Comparison of ENCODE assay signal across 31 cellular contexts in the genomic region with DNA sequence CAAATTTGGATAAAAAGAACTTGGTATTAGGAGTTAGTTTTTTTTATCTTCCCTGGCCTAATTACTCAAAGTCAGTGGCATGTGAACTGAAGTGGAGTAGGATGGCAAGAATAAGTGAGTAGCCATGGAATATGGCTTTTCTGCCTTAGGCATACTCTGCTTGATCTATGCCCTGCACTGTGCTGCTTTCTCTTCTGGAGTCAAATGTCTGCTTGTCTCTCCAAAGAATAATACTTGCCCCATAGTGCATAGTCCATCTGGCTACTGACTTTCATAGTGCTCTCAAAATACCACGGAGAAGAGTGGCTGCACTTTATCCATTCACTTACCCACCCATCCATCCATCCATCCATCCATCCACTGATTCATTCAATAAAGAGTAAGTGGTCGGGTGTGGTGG. TPM values are rescaled to one million over a fixed set of nuclear protein-coding genes. Genes with fewer than 3 reads are reported as not detected.
"Had no signal": no experiment of that assay in that cellular context is flagged by ENCODE, and none has a peak within 500 bp of the region (broad histone marks: within the 10 kb centered on the region; RNA-seq: fewer than 3 reads in every experiment).

No MANE protein-coding gene starts in this region.

- H3K27ac Mint-ChIP-seq: activated CD4-positive, alpha-beta T cell treated with anti-CD3 and anti-CD28 coated beads, Interleukin-2, amount 10 ng/mL, durations not matched to agents 7 days and 5 days; activated CD8-positive, alpha-beta memory T cell treated with anti-CD3 and anti-CD28 coated beads, Interleukin-2, amount 10 ng/mL, durations not matched to agents 7 days and 5 days; activated CD8-positive, alpha-beta T cell treated with anti-CD3 and anti-CD28 coated beads for 36 hours; activated naive CD4-positive, alpha-beta T cell treated with anti-CD3 and anti-CD28 coated beads, Interleukin-2, amount 50 U/mL, for 24 hours; activated naive CD8-positive, alpha-beta T cell treated with anti-CD3 and anti-CD28 coated beads, Interleukin-2, amount 50 U/mL, for 24 hours; activated T-helper 2 cell treated with anti-CD3 and anti-CD28 coated beads, Interferon-gamma antibody, Interleukin-2, Interleukin-4, amounts not matched to agents 10 μg/mL and 5 μg/mL and 100 μg/mL, durations not matched to agents 14 hours and 24 hours and 36 hours; immature natural killer cell; naive B cell; stimulated activated naive CD8-positive, alpha-beta T cell treated with anti-CD3 and anti-CD28 coated beads, Interleukin-15, amount 100 ng/mL, for 72 hours; type B pancreatic cell; WTC11 had no signal

- H3K9me3 Mint-ChIP-seq: activated CD4-positive, alpha-beta T cell treated with anti-CD3 and anti-CD28 coated beads, Interleukin-2, amount 10 ng/mL, durations not matched to agents 7 days and 5 days; activated naive CD4-positive, alpha-beta T cell treated with anti-CD3 and anti-CD28 coated beads, Interleukin-2, amount 50 U/mL, for 24 hours; activated naive CD8-positive, alpha-beta T cell treated with anti-CD3 and anti-CD28 coated beads, Interleukin-2, amount 50 U/mL, for 24 hours; activated T-helper 2 cell treated with anti-CD3 and anti-CD28 coated beads, Interferon-gamma antibody, Interleukin-2, Interleukin-4, amounts not matched to agents 10 μg/mL and 5 μg/mL and 100 μg/mL, durations not matched to agents 14 hours and 24 hours and 36 hours; immature natural killer cell; neural crest cell; stimulated activated naive CD8-positive, alpha-beta T cell treated with anti-CD3 and anti-CD28 coated beads, Interleukin-15, amount 100 ng/mL, for 72 hours; type B pancreatic cell; WTC11 had no signal

- H3K4me3 ChIP-seq: breast epithelium, heart left ventricle, lung, mucosa of descending colon, uterus had no signal

- ATAC-seq: activated CD8-positive, alpha-beta memory T cell treated with anti-CD3 and anti-CD28 coated beads, Interleukin-2, amount 10 ng/mL, durations not matched to agents 7 days and 5 days; activated CD8-positive, alpha-beta T cell treated with anti-CD3 and anti-CD28 coated beads for 36 hours; activated naive CD8-positive, alpha-beta T cell treated with anti-CD3 and anti-CD28 coated beads, Interleukin-2, amount 50 U/mL, for 24 hours; esophagus mucosa; heart left ventricle; mucosa of descending colon; right cardiac atrium; stimulated activated naive CD8-positive, alpha-beta T cell treated with anti-CD3 and anti-CD28 coated beads, Interleukin-15, amount 100 ng/mL, for 72 hours; WTC11 had no signal

- H3K9me3 ChIP-seq: breast epithelium, heart left ventricle, mucosa of descending colon, uterus had no signal

- H3K27me3 ChIP-seq: breast epithelium, heart left ventricle, uterus had no signal

- H3K27me3 Mint-ChIP-seq: activated CD4-positive, alpha-beta T cell treated with anti-CD3 and anti-CD28 coated beads, Interleukin-2, amount 10 ng/mL, durations not matched to agents 7 days and 5 days; activated CD8-positive, alpha-beta memory T cell treated with anti-CD3 and anti-CD28 coated beads, Interleukin-2, amount 10 ng/mL, durations not matched to agents 7 days and 5 days; activated CD8-positive, alpha-beta T cell treated with anti-CD3 and anti-CD28 coated beads for 36 hours; activated naive CD8-positive, alpha-beta T cell treated with anti-CD3 and anti-CD28 coated beads, Interleukin-2, amount 50 U/mL, for 24 hours; naive B cell; stimulated activated naive CD8-positive, alpha-beta T cell treated with anti-CD3 and anti-CD28 coated beads, Interleukin-15, amount 100 ng/mL, for 72 hours; type B pancreatic cell had no signal

- H3K4me1 ChIP-seq: breast epithelium, heart left ventricle, uterus had no signal

- DNase-seq: activated CD4-positive, alpha-beta T cell treated with anti-CD3 and anti-CD28 coated beads for 1 hour; activated CD4-positive, alpha-beta T cell treated with anti-CD3 and anti-CD28 coated beads, Interleukin-2, amount 10 ng/mL, durations not matched to agents 7 days and 5 days; activated CD8-positive, alpha-beta memory T cell treated with anti-CD3 and anti-CD28 coated beads, Interleukin-2, amount 10 ng/mL, durations not matched to agents 7 days and 5 days; activated CD8-positive, alpha-beta T cell treated with anti-CD3 and anti-CD28 coated beads for 36 hours; activated naive CD8-positive, alpha-beta T cell treated with anti-CD3 and anti-CD28 coated beads, Interleukin-2, amount 50 U/mL, for 24 hours; activated T-cell treated with anti-CD3 and anti-CD28 coated beads, Interleukin-2, amount 50 U/mL, for 48 hours; amygdala; central memory CD4-positive, alpha-beta T cell; heart left ventricle; hypothalamus; immature natural killer cell; kidney; mucosa of descending colon; naive B cell; occipital lobe; posterior cingulate gyrus; right cardiac atrium; stimulated activated CD4-positive, alpha-beta T cell treated with anti-CD3 and anti-CD28 coated beads, Interleukin-12 subunit alpha, Interleukin-12 subunit beta, amount 100 ng/mL, for 4 hours; stimulated activated CD4-positive, alpha-beta T cell treated with anti-CD3 and anti-CD28 coated beads, Interleukin-4, amount 100 ng/mL, for 1 hour; stimulated activated naive CD8-positive, alpha-beta T cell treated with anti-CD3 and anti-CD28 coated beads, Interleukin-15, amount 100 ng/mL, for 72 hours; substantia nigra; T-helper 2 cell; uterus had no signal

- H3K36me3 ChIP-seq: breast epithelium, heart left ventricle, uterus had no signal

- H3K27ac ChIP-seq: breast epithelium, uterus had no signal

- H3K4me3 Mint-ChIP-seq: activated CD4-positive, alpha-beta T cell treated with anti-CD3 and anti-CD28 coated beads, Interleukin-2, amount 10 ng/mL, durations not matched to agents 7 days and 5 days; activated CD8-positive, alpha-beta memory T cell treated with anti-CD3 and anti-CD28 coated beads, Interleukin-2, amount 10 ng/mL, durations not matched to agents 7 days and 5 days; activated CD8-positive, alpha-beta T cell treated with anti-CD3 and anti-CD28 coated beads for 36 hours; activated naive CD4-positive, alpha-beta T cell treated with anti-CD3 and anti-CD28 coated beads, Interleukin-2, amount 50 U/mL, for 24 hours; activated naive CD8-positive, alpha-beta T cell treated with anti-CD3 and anti-CD28 coated beads, Interleukin-2, amount 50 U/mL, for 24 hours; immature natural killer cell; naive B cell; neural crest cell; stimulated activated naive CD8-positive, alpha-beta T cell treated with anti-CD3 and anti-CD28 coated beads, Interleukin-15, amount 100 ng/mL, for 72 hours; type B pancreatic cell; WTC11 had no signal

- H3K36me3 Mint-ChIP-seq: activated CD8-positive, alpha-beta memory T cell treated with anti-CD3 and anti-CD28 coated beads, Interleukin-2, amount 10 ng/mL, durations not matched to agents 7 days and 5 days; activated naive CD4-positive, alpha-beta T cell treated with anti-CD3 and anti-CD28 coated beads, Interleukin-2, amount 50 U/mL, for 24 hours; naive B cell; type B pancreatic cell; WTC11 had no signal

- H3K4me1 Mint-ChIP-seq: activated CD4-positive, alpha-beta T cell treated with anti-CD3 and anti-CD28 coated beads, Interleukin-2, amount 10 ng/mL, durations not matched to agents 7 days and 5 days; activated CD8-positive, alpha-beta memory T cell treated with anti-CD3 and anti-CD28 coated beads, Interleukin-2, amount 10 ng/mL, durations not matched to agents 7 days and 5 days; activated naive CD4-positive, alpha-beta T cell treated with anti-CD3 and anti-CD28 coated beads, Interleukin-2, amount 50 U/mL, for 24 hours; activated naive CD8-positive, alpha-beta T cell treated with anti-CD3 and anti-CD28 coated beads, Interleukin-2, amount 50 U/mL, for 24 hours; immature natural killer cell; naive B cell; stimulated activated naive CD8-positive, alpha-beta T cell treated with anti-CD3 and anti-CD28 coated beads, Interleukin-15, amount 100 ng/mL, for 72 hours had no signal

RNA-seq across cellular contexts. Expression of a gene that starts 13.4 kb away (rescaled TPM):
- total RNA-seq: activated CD8-positive, alpha-beta T cell treated with anti-CD3 and anti-CD28 coated beads for 36 hours; activated T-helper 2 cell treated with anti-CD3 and anti-CD28 coated beads, Interferon-gamma antibody, Interleukin-2, Interleukin-4, amounts not matched to agents 10 μg/mL and 5 μg/mL and 100 μg/mL, durations not matched to agents 14 hours and 24 hours and 36 hours had no signal
- polyA plus RNA-seq: heart left ventricle had no signal
